In genomic region chr19:5002143-5002542, GRCh38 we compare ENCODE assay signal across 2 cellular contexts.
TF ChIP-seq lines count a peak whose summit lies in the region.

No MANE protein-coding gene starts in this region.

TF ChIP-seq in K562, 482 proteins besides CTCF, POLR2A, EP300 and RAD21:
- TF ChIP-seq ZNF76 (CRISPR knock-in tag; IDR thresholded peaks at IDR 0.05; ENCODE audit: borderline replicate concordance), result no peak
- peak; percentile 91 for TF ChIP-seq ZNF512 (tag; IDR thresholded peaks at IDR 0.05)

TF ChIP-seq in HepG2, 621 proteins besides CTCF, POLR2A, EP300 and RAD21 (continues in another document):
- no peak for TF ChIP-seq KLF15 (CRISPR knock-in tag; IDR thresholded peaks at IDR 0.05; ENCODE audit: borderline replicate concordance)
- no peak; the same call in 1 of the 2 replicates for TF ChIP-seq TBX3 (IDR thresholded peaks at IDR 0.05; ENCODE audit: borderline replicate concordance)
- no peak for TF ChIP-seq ZNF788 (CRISPR knock-in tag; IDR thresholded peaks at IDR 0.05; ENCODE audit: borderline replicate concordance)
- TF ChIP-seq ELF3 (CRISPR knock-in tag; IDR thresholded peaks at IDR 0.05), result 0 out of 2 replicates have a peak, but pooled peaks have one; percentile 30
- TF ChIP-seq PITX1 (CRISPR knock-in tag; IDR thresholded peaks at IDR 0.05), result peak; percentile 95
- no peak for TF ChIP-seq E2F2 (CRISPR knock-in tag; IDR thresholded peaks at IDR 0.05; ENCODE audit: borderline replicate concordance)
- TF ChIP-seq ZNF674 (CRISPR knock-in tag; IDR thresholded peaks at IDR 0.05; ENCODE audit: low read depth), result no peak
- TF ChIP-seq FOXK2 (IDR thresholded peaks at IDR 0.05), result no peak
- TF ChIP-seq ZBTB42 (CRISPR knock-in tag; IDR thresholded peaks at IDR 0.05), result no peak
- 0 out of 2 replicates have a peak, but pooled peaks have one; percentile 48 for TF ChIP-seq SOX13 (IDR thresholded peaks at IDR 0.05)
- TF ChIP-seq SOX13 (CRISPR knock-in tag; conservative IDR thresholded peaks at IDR 0.05 in 1 of 2, IDR thresholded peaks at IDR 0.05 in 1 of 2), result peak in 1 of 2 experiments; percentile 91; a peak in 2 of 4 replicates
- TF ChIP-seq KDM5B (CRISPR knock-in tag; IDR thresholded peaks at IDR 0.05; ENCODE audit: borderline replicate concordance), result no peak
- TF ChIP-seq ATF3 (CRISPR knock-in tag; IDR thresholded peaks at IDR 0.05), result peak; percentile 58; the same call in 1 of the 2 replicates
- TF ChIP-seq SRSF4 (IDR thresholded peaks at IDR 0.05; ENCODE audit: low read depth, low read length, poor library complexity, severe bottlenecking), result no peak
- no peak for TF ChIP-seq HNRNPL (IDR thresholded peaks at IDR 0.05; ENCODE audit: low read depth, low read length)
- TF ChIP-seq MBD4 (IDR thresholded peaks at IDR 0.05; ENCODE audit: borderline replicate concordance, low read length), result no peak
- no peak for TF ChIP-seq SRSF9 (IDR thresholded peaks at IDR 0.05; ENCODE audit: borderline replicate concordance, insufficient read depth, low read depth, low read length, poor library complexity, severe bottlenecking)
- TF ChIP-seq ZBTB33 (CRISPR knock-in tag; IDR thresholded peaks at IDR 0.05), result peak; percentile 48; the same call in 1 of the 2 replicates
- peak; percentile 52; the same call in 1 of the 2 replicates for TF ChIP-seq HOXA3 (CRISPR knock-in tag; IDR thresholded peaks at IDR 0.05)
- no peak for TF ChIP-seq ZMYM3 (CRISPR knock-in tag; IDR thresholded peaks at IDR 0.05)
- TF ChIP-seq SMAD9 (CRISPR knock-in tag; IDR thresholded peaks at IDR 0.05), result no peak
- TF ChIP-seq CBX5 (CRISPR knock-in tag; IDR thresholded peaks at IDR 0.05; ENCODE audit: borderline replicate concordance), result no peak
- no peak for TF ChIP-seq ONECUT2 (CRISPR knock-in tag; IDR thresholded peaks at IDR 0.05)
- TF ChIP-seq PBX2 (CRISPR knock-in tag; IDR thresholded peaks at IDR 0.05), result no peak
- no peak for TF ChIP-seq HIC2 (CRISPR knock-in tag; IDR thresholded peaks at IDR 0.05; ENCODE audit: low read depth)
- TF ChIP-seq AFF4 (CRISPR knock-in tag; IDR thresholded peaks at IDR 0.05), result no peak
- TF ChIP-seq CENPBD1 (CRISPR knock-in tag; IDR thresholded peaks at IDR 0.05; ENCODE audit: borderline replicate concordance, low read depth), result no peak
- TF ChIP-seq ZNF33B (CRISPR knock-in tag; IDR thresholded peaks at IDR 0.05), result no peak
- TF ChIP-seq TFE3 (CRISPR knock-in tag; IDR thresholded peaks at IDR 0.05), result 0 out of 2 replicates have a peak, but pooled peaks have one; percentile 32
- no peak for TF ChIP-seq NCOR1 (IDR thresholded peaks at IDR 0.05; ENCODE audit: borderline replicate concordance, low read length)
- 0 out of 2 replicates have a peak, but pooled peaks have one; percentile 21 for TF ChIP-seq POGZ (CRISPR knock-in tag; IDR thresholded peaks at IDR 0.05)
- TF ChIP-seq NFE2L1 (CRISPR knock-in tag; IDR thresholded peaks at IDR 0.05; ENCODE audit: borderline replicate concordance), result no peak
- no peak for TF ChIP-seq RFX3 (CRISPR knock-in tag; IDR thresholded peaks at IDR 0.05)
- no peak for TF ChIP-seq ZIK1 (CRISPR knock-in tag; IDR thresholded peaks at IDR 0.05; ENCODE audit: borderline replicate concordance, low read depth)
- TF ChIP-seq SP5 (CRISPR knock-in tag; IDR thresholded peaks at IDR 0.05; ENCODE audit: borderline replicate concordance, low read depth), result peak; percentile 32; the same call in 1 of the 2 replicates
- TF ChIP-seq HOXA9 (CRISPR knock-in tag; IDR thresholded peaks at IDR 0.05; ENCODE audit: borderline replicate concordance), result no peak
- no peak for TF ChIP-seq ZNF234 (CRISPR knock-in tag; conservative IDR thresholded peaks at IDR 0.05)
- no peak for TF ChIP-seq KDM5A (IDR thresholded peaks at IDR 0.05; ENCODE audit: borderline replicate concordance, low read length)
- no peak for TF ChIP-seq ZNF879 (CRISPR knock-in tag; IDR thresholded peaks at IDR 0.05)
- TF ChIP-seq ZNF619 (CRISPR knock-in tag; IDR thresholded peaks at IDR 0.05), result no peak
- TF ChIP-seq ZNF816 (CRISPR knock-in tag; IDR thresholded peaks at IDR 0.05; ENCODE audit: borderline replicate concordance), result no peak
- TF ChIP-seq ZNF501 (CRISPR knock-in tag; IDR thresholded peaks at IDR 0.05), result no peak
- TF ChIP-seq HNF1B (CRISPR knock-in tag; IDR thresholded peaks at IDR 0.05), result no peak
- no peak for TF ChIP-seq ZBTB10 (CRISPR knock-in tag; IDR thresholded peaks at IDR 0.05; ENCODE audit: borderline replicate concordance)
- TF ChIP-seq TAF1 (CRISPR knock-in tag; IDR thresholded peaks at IDR 0.05), result no peak
- no peak for TF ChIP-seq TEF (CRISPR knock-in tag; IDR thresholded peaks at IDR 0.05)
- no peak for TF ChIP-seq SMAD3 (CRISPR knock-in tag; IDR thresholded peaks at IDR 0.05)
- no peak for TF ChIP-seq STAT5B (CRISPR knock-in tag; IDR thresholded peaks at IDR 0.05)
- no peak for TF ChIP-seq ZBTB1 (CRISPR knock-in tag; IDR thresholded peaks at IDR 0.05; ENCODE audit: borderline replicate concordance)
